Comparison of ENCODE assay signal across 8 cellular contexts in the genomic region with DNA sequence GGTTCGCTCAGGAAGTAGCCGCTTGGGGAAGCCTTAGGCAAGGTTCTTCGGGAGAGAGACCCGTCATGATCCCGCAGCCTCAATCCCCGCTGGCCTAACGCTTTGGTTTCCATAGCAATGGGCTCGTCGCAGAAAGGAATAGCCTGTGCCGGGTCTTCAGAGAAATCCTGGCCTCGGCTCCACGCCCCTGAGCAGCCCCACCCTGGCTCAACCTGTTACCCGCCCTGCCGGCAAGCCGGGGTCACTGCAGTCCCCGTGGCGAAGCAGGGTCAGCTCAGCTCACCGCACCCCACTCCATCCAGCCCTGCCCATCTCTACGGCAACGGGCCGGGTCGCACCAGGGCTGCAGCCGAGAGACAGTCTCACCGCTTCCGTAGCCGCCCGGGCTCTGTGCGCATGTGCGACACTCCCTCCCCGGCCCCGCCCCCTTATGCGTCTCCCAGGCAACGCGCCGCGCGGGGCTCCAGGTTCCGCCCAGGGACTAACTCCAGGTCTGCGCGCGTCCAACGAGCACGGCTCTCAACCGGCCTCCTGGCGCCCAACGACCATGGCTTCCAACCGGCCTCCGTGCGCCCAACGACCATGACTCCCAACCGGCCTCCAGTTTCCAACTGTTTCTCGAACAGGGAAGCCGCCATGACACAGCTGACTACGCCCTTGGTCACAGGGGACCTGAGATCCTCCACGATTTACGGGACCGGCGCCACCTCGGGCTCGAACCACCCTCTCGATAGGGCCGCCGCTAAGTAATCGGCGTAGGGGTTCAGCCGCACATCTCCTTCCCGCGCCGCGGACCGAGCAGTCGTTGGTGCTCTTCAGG. TPM values are rescaled to one million over a fixed set of nuclear protein-coding genes. Genes with fewer than 3 reads are reported as not detected.
DNase-seq lines count a peak whose midpoint lies in the region; ATAC-seq, FAIRE-seq and TF ChIP-seq lines count a peak whose summit lies in the region.

A gene (minus strand): TSS at position 390 of the 820 bp plus-strand sequence. CDS start 3,872 bp downstream, outside the sequence.

- FAIRE-seq in bronchial epithelial cell (lab: Jason Lieb, UNC) (no peak), small intestine (lab: Jason Lieb, UNC) (no peak)

- peak; percentile 36 for TF ChIP-seq CTCF in AG04450 (IDR thresholded peaks at IDR 0.05; ENCODE audit: low read depth, low read length)
- TF ChIP-seq CTCF in WI38 (IDR thresholded peaks at IDR 0.05; ENCODE audit: low read depth, low read length), result peak; percentile 36; the same call in 1 of the 2 replicates
- peak; percentile 47 for TF ChIP-seq CTCF in bronchial epithelial cell (IDR thresholded peaks at IDR 0.05; ENCODE audit: insufficient read depth, low read length, severe bottlenecking)

- CTCF ChIA-PET in AG04450 (lab: Charles Lee), result interaction anchor here (1.0 to 1.3 kb wide), 2 partner anchors 33 to 87 kb away, joined by 3 to 7 read pairs; a partner anchor contains a TSS

- POLR2A ChIA-PET in AG04450 (lab: Yijun Ruan, JAX), result interaction anchor here (0.6 to 2.3 kb wide), 3 partner anchors 33 to 259 kb away, joined by 5 to 16 read pairs (median 9); a partner anchor contains a TSS

- H3K4me3 ChIP-seq in AG04450 (ENCODE audit: low read depth, low read length) (peak within 1 kb of the TSS; percentile 90), WI38 (ENCODE audit: low read depth, low read length) (peak within 1 kb of the TSS; percentile 85), bronchial epithelial cell (ENCODE audit: low read depth, low read length) (peak within 1 kb of the TSS; percentile 70), small intestine (ENCODE audit: low read depth in 1 of 2, low read length in 2 of 2) (peak within 1 kb of the TSS; percentile 63 to 73)

- DNase-seq in AG04450 (ENCODE audit: low read depth, low spot score), result peak; percentile 59
- peak; percentile 38 for DNase-seq in NCI-H2196 treated with DMSO at 0.1 percent for 48 hours (lab: John Stamatoyannopoulos, UW; ENCODE audit: unreplicated experiment)
- peak; percentile 69 for DNase-seq in bronchial epithelial cell (ENCODE audit: low read depth)
- DNase-seq in iPS-NIHi11 (ENCODE audit: low spot score), result peak; percentile 100
- DNase-seq in small intestine, result peak; percentile 95

- peaks cover 1% of the 10 kb centered on the region for H3K36me3 ChIP-seq in bronchial epithelial cell (ENCODE audit: control insufficient read depth, insufficient read depth, low read length)
- peaks cover 4 to 5% of the 10 kb centered on the region in 2 donors for H3K36me3 ChIP-seq in small intestine (ENCODE audit: control insufficient read depth in 2 of 2, insufficient read depth in 2 of 2, low read length in 2 of 2)

- ATAC-seq in GM18868 (IDR thresholded peaks at IDR 0.05; ENCODE audit: unreplicated experiment) (peak; percentile 84), HG03135 (IDR thresholded peaks at IDR 0.05; ENCODE audit: unreplicated experiment) (peak; percentile 89)

- WGBS in small intestine, 3 donors, result 0% methylated on average over 60 to 72 of the region's 72 CpGs

- H3K9me3 ChIP-seq in AG04450 (ENCODE audit: control insufficient read depth, insufficient read depth, low read length) (no peaks in the 10 kb centered on the region; the same call in 1 of the 2 replicates), small intestine (ENCODE audit: control insufficient read depth, low read depth) (no peaks in the 10 kb centered on the region)

- peaks cover 0 to 8% of the 10 kb centered on the region in 2 donors for H3K4me1 ChIP-seq in small intestine (ENCODE audit: control insufficient read depth in 2 of 2, insufficient read depth in 1 of 2, low read depth in 1 of 2, low read length in 1 of 2)

- H3K27me3 ChIP-seq in AG04450 (ENCODE audit: control insufficient read depth, insufficient read depth, low read length) (no peaks in the 10 kb centered on the region), bronchial epithelial cell (ENCODE audit: control insufficient read depth, insufficient read depth, low read length) (no peaks in the 10 kb centered on the region), small intestine (ENCODE audit: control insufficient read depth in 2 of 2, insufficient read depth in 2 of 2, low read length in 2 of 2) (no peaks in the 10 kb centered on the region)

- H3K27ac ChIP-seq in AG04450 (ENCODE audit: low read depth, low read length), result peak within 1 kb of the TSS; percentile 31
- H3K27ac ChIP-seq in small intestine (ENCODE audit: low read depth in 1 of 2, low read length in 1 of 2), result peak within 1 kb of the TSS; percentile 92 to 94

RNA-seq across cellular contexts. Expression of the gene that starts here (rescaled TPM):
- polyA plus RNA-seq in AG04450 (2011; rRNA removed) (13.8 and 14.5 TPM in 2 replicates), small intestine (1 to 10 TPM; 4.3 to 9.4 (median 6.0) TPM)
- polyA minus RNA-seq in AG04450 (2011; rRNA and poly(A)+ RNA removed), result 20.7 and 21.7 TPM in 2 replicates
- 5.3 and 11.3 TPM in 2 replicates for total RNA-seq in bronchial epithelial cell

Comparison
In these comparisons a context has a peak if more than half of its experiments do, and no peak if none do; other contexts are left out.
1. Peak in every context shown above with its lines: DNase-seq, ATAC-seq, H3K4me3 ChIP-seq and H3K27ac ChIP-seq.
2. DNase-seq: peak in every context shown above with its lines; median percentile 100 in iPS-NIHi11; 95 in small intestine; 69 in bronchial epithelial cell; 59 in AG04450; 38 in NCI-H2196 treated with DMSO at 0.1 percent for 48 hours.